In the genomic region with DNA sequence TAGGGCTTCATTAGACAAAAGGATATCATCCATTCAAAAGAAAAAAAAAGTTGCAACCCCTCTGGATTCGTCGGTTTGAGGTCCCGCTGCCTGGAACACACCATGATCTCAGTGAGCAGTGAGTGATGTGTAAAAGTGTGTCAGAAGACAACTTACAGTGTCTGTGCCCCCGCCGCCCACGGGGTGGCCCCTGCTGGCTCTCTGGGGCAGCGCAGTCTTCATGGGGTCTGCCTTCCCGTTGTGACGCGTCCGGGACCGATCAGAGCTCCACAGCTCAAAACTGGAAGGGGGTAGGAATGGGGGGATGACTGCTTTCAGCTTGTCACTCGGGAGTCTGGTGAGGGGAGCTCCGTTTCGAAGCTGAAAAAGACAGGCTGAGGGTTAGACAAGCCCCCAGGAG, we compare ENCODE assay signal across 21 cellular contexts. TPM values are rescaled to one million over a fixed set of nuclear protein-coding genes. Genes with fewer than 3 reads are reported as not detected.
DNase-seq lines count a peak whose midpoint lies in the region; ATAC-seq and TF ChIP-seq lines count a peak whose summit lies in the region.
"Had no signal": no experiment of that assay in that cellular context is flagged by ENCODE, and none has a peak within 500 bp of the region (broad histone marks: within the 10 kb centered on the region; RNA-seq: fewer than 3 reads in every experiment).

No MANE protein-coding gene starts in this region.

- no peaks in the 10 kb centered on the region; the same call in 1 of the 2 replicates for H3K27me3 Mint-ChIP-seq in HFFc6 (ENCODE audit: insufficient read depth)

- H3K36me3 Mint-ChIP-seq in HFFc6 (ENCODE audit: low read depth), result peaks cover 22% of the 10 kb centered on the region

- no peak overlapping the region for H3K27ac Mint-ChIP-seq in HFFc6

- H3K4me3 ChIP-seq in GM06990 (replicated peaks; ENCODE audit: low read depth, low read length), result no peak overlapping the region
- no peak overlapping the region for H3K4me3 ChIP-seq in brain microvascular endothelial cell (ENCODE audit: low read depth, low read length)
- H3K4me3 ChIP-seq in kidney epithelial cell (ENCODE audit: low read depth, low read length), result no peak overlapping the region
- no peak overlapping the region for H3K4me3 ChIP-seq in dorsolateral prefrontal cortex

- no peak for ATAC-seq in HG02759 (IDR thresholded peaks at IDR 0.05; ENCODE audit: unreplicated experiment)

- in situ Hi-C loops in brain microvascular endothelial cell (cut with HindIII; ENCODE audit: low pct_ligation_motif_present, low sequenced_read_pairs), result no loop called here

- H3K36me3 ChIP-seq in GM06990 (ENCODE audit: control insufficient read depth, insufficient read depth, low read length) (no peaks in the 10 kb centered on the region), brain microvascular endothelial cell (replicated peaks) (peaks cover 8% of the 10 kb centered on the region), kidney epithelial cell (ENCODE audit: control insufficient read depth, insufficient read depth, low read length) (peaks cover 4% of the 10 kb centered on the region)

- DNase-seq in GM06990 (ENCODE audit: extremely low read depth, insufficient read length), result no peak
- no peak for DNase-seq in HFFc6
- no peak for DNase-seq in brain microvascular endothelial cell
- DNase-seq in kidney epithelial cell (ENCODE audit: low read depth), result no peak
- DNase-seq in iPS-NIHi7 (ENCODE audit: extremely low spot score), result no peak
- no peak for DNase-seq in kidney glomerular epithelial cell (lab: John Stamatoyannopoulos, UW)
- no peak for DNase-seq in dorsolateral prefrontal cortex
- DNase-seq: DMS53; GDM1; GOT3; NCI-H1092; NCI-H1436 treated with DMSO at 0.1 percent for 48 hours; NCI-H1930; NCI-H69; NK-92 treated with Interleukin-12 subunit alpha and Interleukin-12 subunit beta, amount 100 ng/mL, for 24 hours; SIG-M5; SK-N-SH had no signal

- intact Hi-C loops in dorsolateral prefrontal cortex (cut with DNase I), result loop anchor here in 1 of 2 donors (5.0 kb wide), 1 partner anchor 461 kb away; no protein-coding TSS in a partner anchor

- peaks cover 13% of the 10 kb centered on the region for H3K4me1 Mint-ChIP-seq in HFFc6 (ENCODE audit: low read depth)
- H3K4me1 Mint-ChIP-seq: CD14-positive monocyte had no signal

- H3K27me3 ChIP-seq in GM06990 (replicated peaks; ENCODE audit: control insufficient read depth, insufficient read depth, low read length) (no peaks in the 10 kb centered on the region), brain microvascular endothelial cell (replicated peaks) (no peaks in the 10 kb centered on the region), kidney epithelial cell (ENCODE audit: control insufficient read depth, insufficient read depth, low read length) (no peaks in the 10 kb centered on the region), dorsolateral prefrontal cortex (no peaks in the 10 kb centered on the region)

- no peaks in the 10 kb centered on the region for H3K9me3 Mint-ChIP-seq in HFFc6

- no peak overlapping the region for H3K4me3 Mint-ChIP-seq in HFFc6
- H3K4me3 Mint-ChIP-seq: CD14-positive monocyte had no signal

- TF ChIP-seq CTCF in GM06990 (IDR thresholded peaks at IDR 0.05; ENCODE audit: insufficient read depth, low read length, poor library complexity, severe bottlenecking) (peak; percentile 19), HFFc6 (IDR thresholded peaks at IDR 0.05) (peak; percentile 37; the same call in 1 of the 2 replicates), brain microvascular endothelial cell (IDR thresholded peaks at IDR 0.05; ENCODE audit: low read depth, low read length, missing control alignments) (peak; percentile 9), kidney epithelial cell (IDR thresholded peaks at IDR 0.05; ENCODE audit: insufficient read depth, low read length, poor library complexity, severe bottlenecking) (peak; percentile 17), dorsolateral prefrontal cortex (IDR thresholded peaks at IDR 0.05 in 54 of 56, conservative IDR thresholded peaks at IDR 0.05 in 2 of 56; ENCODE audit: low read depth in 1 of 56, partially characterized antibody in 56 of 56) (no peak)

- no peak overlapping the region for H3K27ac ChIP-seq in brain microvascular endothelial cell
- no peak overlapping the region for H3K27ac ChIP-seq in dorsolateral prefrontal cortex
- H3K27ac ChIP-seq: KMS-11, RWPE1 had no signal

RNA-seq across cellular contexts. Expression of a gene that starts 22.6 kb away (rescaled TPM):
- 10 to 100 TPM; 12.7 to 16.6 (median 14.8) TPM for total RNA-seq in HFFc6 (2021; fragmentation: NEBNext Ultra II Directional; extraction: Animal tissue kit (Norgen Biotek cat#: 25700))
- 25.7 and 25.8 TPM in 2 replicates for total RNA-seq in kidney epithelial cell
- 10 to 100 TPM; 21.8 to 47.3 (median 33.7) TPM for total RNA-seq in dorsolateral prefrontal cortex

RNA-seq across cellular contexts. Expression of a gene that starts 33.7 kb away (rescaled TPM):
- total RNA-seq in HFFc6 (2021; fragmentation: NEBNext Ultra II Directional; extraction: Animal tissue kit (Norgen Biotek cat#: 25700)), result under 1 TPM in 4 of 6 experiments, not detected in 2; 0.07 to 0.32 (median 0.15) TPM
- total RNA-seq in kidney epithelial cell, result 10.2 and 11.5 TPM in 2 replicates
- total RNA-seq in dorsolateral prefrontal cortex, result 1 to 10 TPM; 1.6 to 9.7 (median 3.9) TPM

Comparison
In these comparisons a context has a peak if more than half of its experiments do, and no peak if none do; other contexts are left out.
1. CTCF ChIP-seq: peak in GM06990 (single experiment), HFFc6 (single experiment), brain microvascular endothelial cell (single experiment) and kidney epithelial cell (single experiment); none in dorsolateral prefrontal cortex (0 of 56).